Comparison of ENCODE assay signal across 8 cellular contexts in genomic region chr1:161185732-161186311, GRCh38. TPM values are rescaled to one million over a fixed set of nuclear protein-coding genes. Genes with fewer than 3 reads are reported as not detected.
A peak's percentile ranks its signal among the peaks of the same experiment; 100 is the strongest.
DNase-seq lines count a peak whose midpoint lies in the region; ATAC-seq and TF ChIP-seq lines count a peak whose summit lies in the region.

No MANE protein-coding gene starts in this region.

- H3K27ac Mint-ChIP-seq in brain, result peak overlapping the region in 4 of 5 experiments; percentile 91 to 98 (median 93)

- no peak overlapping the region for H3K4me3 ChIP-seq in HL-60 (replicated peaks; ENCODE audit: insufficient read depth, low read length)

- DNase-seq in AML-193 (lab: John Stamatoyannopoulos, UW) (peak; percentile 74 to 81), HL-60 (ENCODE audit: low read depth in 1 of 2, low spot score in 1 of 2) (peak; percentile 38 to 60), pons (ENCODE audit: low spot score) (peak; percentile 85), putamen (ENCODE audit: low spot score) (no peak), cerebellar cortex (ENCODE audit: low spot score) (no peak)

- no peaks in the 10 kb centered on the region for H3K27me3 Mint-ChIP-seq in brain

- TF ChIP-seq CTCF in HL-60 (IDR thresholded peaks at IDR 0.05; ENCODE audit: insufficient read depth, low read length), result no peak
- TF ChIP-seq CTCF in brain (conservative IDR thresholded peaks at IDR 0.05), result no peak

- peak overlapping the region; percentile 73 for H3K27ac ChIP-seq in HL-60 (replicated peaks)

- no peaks in the 10 kb centered on the region for H3K27me3 ChIP-seq in HL-60 (ENCODE audit: insufficient read depth, poor library complexity, severe bottlenecking)

- H3K4me1 Mint-ChIP-seq in brain, result peaks cover 16% of the 10 kb centered on the region

- peak overlapping the region in 3 of 5 experiments; percentile 42 to 70 (median 67) for H3K4me3 Mint-ChIP-seq in brain

- no peaks in the 10 kb centered on the region for H3K9me3 Mint-ChIP-seq in brain

- ATAC-seq in GM19351 (IDR thresholded peaks at IDR 0.05; ENCODE audit: unreplicated experiment), result peak; percentile 37
- no peak for ATAC-seq in HG03095 (IDR thresholded peaks at IDR 0.05; ENCODE audit: unreplicated experiment)

- no peaks in the 10 kb centered on the region for H3K36me3 Mint-ChIP-seq in brain

RNA-seq across cellular contexts. Expression of gene B4GALT3, which starts 8.5 kb away (rescaled TPM):
- polyA plus RNA-seq in brain (ENCODE audit: insufficient read depth, low read depth, low replicate concordance), result 52.8 TPM

RNA-seq across cellular contexts. Expression of gene ADAMTS4, which starts 13.0 kb away (rescaled TPM):
- polyA plus RNA-seq in brain (ENCODE audit: insufficient read depth, low read depth, low replicate concordance), result 17.3 TPM

RNA-seq across cellular contexts. Expression of gene NDUFS2, which starts 16.3 kb away (rescaled TPM):
- polyA plus RNA-seq in brain (ENCODE audit: insufficient read depth, low read depth, low replicate concordance), result 77.1 TPM

RNA-seq across cellular contexts. Expression of gene PPOX, which starts 19.6 kb away (rescaled TPM):
- 25.7 TPM for polyA plus RNA-seq in brain (ENCODE audit: insufficient read depth, low read depth, low replicate concordance)

RNA-seq across cellular contexts. Expression of gene USP21, which starts 26.5 kb away (rescaled TPM):
- 46.7 TPM for polyA plus RNA-seq in brain (ENCODE audit: insufficient read depth, low read depth, low replicate concordance)

Comparison
In these comparisons a context has a peak if more than half of its experiments do, and no peak if none do; other contexts are left out.
1. DNase-seq: peak in AML-193 (2 of 2), HL-60 (2 of 2) and pons (single experiment); none in putamen (single experiment) and cerebellar cortex (single experiment).